22 cellular contexts compared by ENCODE assay signal in genomic region chr5:55851675-55851979, GRCh38. TPM values are rescaled to one million over a fixed set of nuclear protein-coding genes. Genes with fewer than 3 reads are reported as not detected.
DNase-seq lines count a peak whose midpoint lies in the region; ATAC-seq and TF ChIP-seq lines count a peak whose summit lies in the region.
"Had no signal": no experiment of that assay in that cellular context is flagged by ENCODE, and none has a peak within 500 bp of the region (broad histone marks: within the 10 kb centered on the region; RNA-seq: fewer than 3 reads in every experiment).

No MANE protein-coding gene starts in this region.

- ATAC-seq in activated T-cell treated with anti-CD3 and anti-CD28 coated beads, Interleukin-2, amount 50 U/mL, for 72 hours (replicated peaks in 1 of 2): no peak
- no peak for ATAC-seq in thoracic aorta (ENCODE audit: insufficient number of reproducible peaks, low FRiP score, low read depth)
- ATAC-seq: naive thymus-derived CD8-positive, alpha-beta T cell had no signal

- peaks cover 4 to 17% of the 10 kb centered on the region in 2 donors for H3K4me1 ChIP-seq in thoracic aorta (ENCODE audit: control insufficient read depth in 1 of 2, low read depth in 2 of 2)

- H3K27me3 Mint-ChIP-seq in activated T-cell treated with anti-CD3 and anti-CD28 coated beads, Interleukin-2, amount 50 U/mL, for 72 hours (ENCODE audit: low read depth): peaks cover 7% of the 10 kb centered on the region
- H3K27me3 Mint-ChIP-seq: brain had no signal

- H3K27ac ChIP-seq in thoracic aorta (no peak overlapping the region), WERI-Rb-1 (no peak overlapping the region)

- H3K4me3 Mint-ChIP-seq in activated T-cell treated with anti-CD3 and anti-CD28 coated beads, Interleukin-2, amount 50 U/mL, for 72 hours: peak overlapping the region; percentile 33 to 40
- H3K4me3 Mint-ChIP-seq: activated CD4-positive, alpha-beta memory T cell treated with anti-CD3 and anti-CD28 coated beads, Interleukin-2, amount 10 ng/mL, durations not matched to agents 7 days and 5 days; activated T-cell treated with anti-CD3 and anti-CD28 coated beads, Interleukin-2, amount 50 U/mL, for 24 hours; brain; CD4-positive, alpha-beta T cell; naive thymus-derived CD8-positive, alpha-beta T cell; T-helper 2 cell treated with Interferon-gamma antibody and Interleukin-4, amounts not matched to agents 5 μg/mL and 100 μg/mL, for 36 hours had no signal

- H3K9me3 Mint-ChIP-seq in activated T-cell treated with anti-CD3 and anti-CD28 coated beads, Interleukin-2, amount 50 U/mL, for 72 hours: peaks cover 2% of the 10 kb centered on the region in 2 donors
- H3K9me3 Mint-ChIP-seq: activated CD4-positive, alpha-beta memory T cell treated with anti-CD3 and anti-CD28 coated beads, Interleukin-2, amount 10 ng/mL, durations not matched to agents 7 days and 5 days; activated T-cell treated with anti-CD3 and anti-CD28 coated beads, Interleukin-2, amount 50 U/mL, for 24 hours; CD4-positive, alpha-beta T cell; naive thymus-derived CD8-positive, alpha-beta T cell; T-helper 2 cell treated with Interferon-gamma antibody and Interleukin-4, amounts not matched to agents 5 μg/mL and 100 μg/mL, for 36 hours had no signal

- H3K27ac Mint-ChIP-seq in activated T-cell treated with anti-CD3 and anti-CD28 coated beads, Interleukin-2, amount 50 U/mL, for 72 hours: no peak overlapping the region
- H3K27ac Mint-ChIP-seq: activated CD4-positive, alpha-beta memory T cell treated with anti-CD3 and anti-CD28 coated beads, Interleukin-2, amount 10 ng/mL, durations not matched to agents 7 days and 5 days; activated T-cell treated with anti-CD3 and anti-CD28 coated beads, Interleukin-2, amount 50 U/mL, for 24 hours; CD4-positive, alpha-beta T cell; naive thymus-derived CD8-positive, alpha-beta T cell; T-helper 2 cell treated with Interferon-gamma antibody and Interleukin-4, amounts not matched to agents 5 μg/mL and 100 μg/mL, for 36 hours had no signal

- H3K27me3 ChIP-seq in thoracic aorta (replicated peaks; ENCODE audit: insufficient read depth) (no peaks in the 10 kb centered on the region), WERI-Rb-1 (ENCODE audit: insufficient read depth, low read depth, severe bottlenecking) (no peaks in the 10 kb centered on the region)

- H3K4me1 Mint-ChIP-seq in activated T-cell treated with anti-CD3 and anti-CD28 coated beads, Interleukin-2, amount 50 U/mL, for 72 hours (ENCODE audit: low read depth): peaks cover 62% of the 10 kb centered on the region

- no peaks in the 10 kb centered on the region for H3K9me3 ChIP-seq in thoracic aorta
- H3K9me3 ChIP-seq in WERI-Rb-1 (ENCODE audit: severe bottlenecking): no peaks in the 10 kb centered on the region

- H3K4me3 ChIP-seq in WI38 (ENCODE audit: low read depth, low read length): peak overlapping the region; percentile 49
- H3K4me3 ChIP-seq in fibroblast of villous mesenchyme (ENCODE audit: low read depth, low read length): peak overlapping the region; percentile 13
- H3K4me3 ChIP-seq in thoracic aorta: peak overlapping the region; percentile 65
- no peak overlapping the region for H3K4me3 ChIP-seq in WERI-Rb-1 (ENCODE audit: low read depth, low read length)

- TF ChIP-seq CTCF in WI38 (IDR thresholded peaks at IDR 0.05; ENCODE audit: low read depth, low read length) (no peak), fibroblast of villous mesenchyme (IDR thresholded peaks at IDR 0.05; ENCODE audit: insufficient read depth, low read depth, low read length) (no peak), thoracic aorta (IDR thresholded peaks at IDR 0.05) (no peak), WERI-Rb-1 (IDR thresholded peaks at IDR 0.05; ENCODE audit: low read depth, low read length) (no peak)

- H3K36me3 ChIP-seq in thoracic aorta (no peaks in the 10 kb centered on the region), WERI-Rb-1 (no peaks in the 10 kb centered on the region)

- no peak for DNase-seq in activated T-cell treated with anti-CD3 and anti-CD28 coated beads, Interleukin-2, amount 50 U/mL, for 72 hours
- no peak for DNase-seq in activated T-cell treated with anti-CD3 and anti-CD28 coated beads, Interleukin-2, amount 50 U/mL, for 48 hours
- DNase-seq in fibroblast of villous mesenchyme (ENCODE audit: low read depth) (no peak), thoracic aorta (ENCODE audit: low spot score) (no peak), iPS-NIHi7 (ENCODE audit: extremely low spot score) (no peak), WERI-Rb-1 (no peak), ecto neural progenitor cell (ENCODE audit: low spot score) (no peak)
- DNase-seq: activated CD4-positive, alpha-beta memory T cell treated with anti-CD3 and anti-CD28 coated beads, Interleukin-2, amount 10 ng/mL, durations not matched to agents 7 days and 5 days; activated CD4-positive, CD25-positive, alpha-beta regulatory T cell; activated T-cell treated with anti-CD3 and anti-CD28 coated beads, Interleukin-2, amount 50 U/mL, for 24 hours; CD4-positive, alpha-beta T cell; cortex of kidney; DMS79; naive thymus-derived CD8-positive, alpha-beta T cell; NCI-H748 treated with DMSO at 0.1 percent for 48 hours; stimulated activated CD4-positive, alpha-beta T cell treated with anti-CD3 and anti-CD28 coated beads, Interleukin-12 subunit alpha, Interleukin-12 subunit beta, amount 100 ng/mL, for 4 hours had no signal

- H3K36me3 Mint-ChIP-seq in activated T-cell treated with anti-CD3 and anti-CD28 coated beads, Interleukin-2, amount 50 U/mL, for 72 hours (ENCODE audit: insufficient read depth in 2 of 2): no peaks in the 10 kb centered on the region
- H3K36me3 Mint-ChIP-seq: brain had no signal

RNA-seq across cellular contexts. Expression of gene IL31RA, which starts 0.5 kb away (rescaled TPM):
- 1 to 10 TPM in 1 of 2 donors, under 1 TPM in 1; 0.99 to 3.6 TPM for total RNA-seq in activated T-cell treated with anti-CD3 and anti-CD28 coated beads, Interleukin-2, amount 50 U/mL, for 72 hours
- total RNA-seq in fibroblast of villous mesenchyme (0.43 and 0.64 TPM in 2 replicates), thoracic aorta (1 to 10 TPM; 1.1 to 6.6 TPM)
- total RNA-seq: CD4-positive, alpha-beta T cell; frontal cortex; naive thymus-derived CD8-positive, alpha-beta T cell; posterior vena cava; SK-MEL-5 had no signal
